In genomic region chr11:111833524-111833923, GRCh38 we compare ENCODE assay signal across 13 cellular contexts. TPM values are rescaled to one million over a fixed set of nuclear protein-coding genes. Genes with fewer than 3 reads are reported as not detected.
DNase-seq lines count a peak whose midpoint lies in the region; ATAC-seq and TF ChIP-seq lines count a peak whose summit lies in the region.
"Had no signal": no experiment of that assay in that cellular context is flagged by ENCODE, and none has a peak within 500 bp of the region (broad histone marks: within the 10 kb centered on the region; RNA-seq: fewer than 3 reads in every experiment).

No MANE protein-coding gene starts in this region.

- H4K5ac ChIP-seq in mesendoderm (ENCODE audit: low read length) = no peak overlapping the region

- H3K36me3 ChIP-seq in OCI-LY7 (ENCODE audit: insufficient read depth, low read length) = peaks cover 14% of the 10 kb centered on the region; the same call in 1 of the 2 replicates
- H3K36me3 ChIP-seq in trophoblast cell (ENCODE audit: control insufficient read depth in 1 of 2, insufficient read depth in 2 of 2, low read length in 2 of 2) = peaks cover 8% of the 10 kb centered on the region in 2 experiments
- H3K36me3 ChIP-seq in mesendoderm (ENCODE audit: control insufficient read depth, insufficient read depth, low read length) = no peaks in the 10 kb centered on the region

- H3K27ac ChIP-seq in OCI-LY7 (ENCODE audit: low read depth, low read length, poor library complexity, severe bottlenecking) (no peak overlapping the region), dorsolateral prefrontal cortex (peak overlapping the region in 21 of 59 donors; percentile 4 to 57 (median 33)), trophoblast cell (ENCODE audit: low read depth, low read length) (no peak overlapping the region), mesendoderm (ENCODE audit: low read depth, low read length) (no peak overlapping the region)
- H3K27ac ChIP-seq: PC-9 had no signal

- H2BK120ac ChIP-seq in trophoblast cell (ENCODE audit: insufficient read depth, low read length, poor library complexity) (no peak overlapping the region), mesendoderm (ENCODE audit: low read depth, low read length) (no peak overlapping the region)

- H4K20me1 ChIP-seq in OCI-LY7 (ENCODE audit: insufficient read depth, low read length) = no peaks in the 10 kb centered on the region

- H3K9me2 ChIP-seq in OCI-LY7 (ENCODE audit: insufficient read depth, low read length) = no peaks in the 10 kb centered on the region

- intact Hi-C loops in OCI-LY7 (cut with micrococcal nuclease; ENCODE audit: unreplicated experiment) = no loop called here
- intact Hi-C loops in dorsolateral prefrontal cortex (cut with DNase I) = loop anchor here in 1 of 2 donors (10.0 kb wide), 1 partner anchor 59 kb away; no protein-coding TSS in a partner anchor

- H3K9me3 ChIP-seq in OCI-LY7 (ENCODE audit: low read length) (no peaks in the 10 kb centered on the region), trophoblast cell (ENCODE audit: insufficient read depth, low read depth, low read length) (no peaks in the 10 kb centered on the region)

- no peak overlapping the region for H3K4me2 ChIP-seq in OCI-LY7 (ENCODE audit: low read length)
- no peak overlapping the region for H3K4me2 ChIP-seq in trophoblast cell (ENCODE audit: low read length)
- no peak overlapping the region for H3K4me2 ChIP-seq in mesendoderm (ENCODE audit: low read length)
- H3K4me2 ChIP-seq: PC-9 had no signal

- H3K4me3 ChIP-seq in OCI-LY7 (ENCODE audit: low read depth, low read length, poor library complexity, severe bottlenecking) (no peak overlapping the region), dorsolateral prefrontal cortex (no peak overlapping the region), trophoblast cell (ENCODE audit: low read depth, low read length) (no peak overlapping the region), mesendoderm (ENCODE audit: low read length) (no peak overlapping the region)
- H3K4me3 ChIP-seq: PC-9 had no signal

- WGBS in trophoblast cell (ENCODE audit: extremely low coverage, insufficient coverage, insufficient read length) = no CpG with 5 or more reads among the region's 4 CpGs
- no CpG with 5 or more reads among the region's 4 CpGs for WGBS in mesendoderm (ENCODE audit: extremely low coverage, insufficient coverage, low lambda C conversion rate)

- H2BK15ac ChIP-seq in mesendoderm (replicated peaks; ENCODE audit: low read depth) = no peak overlapping the region

- H3K4me1 ChIP-seq in OCI-LY7 (ENCODE audit: insufficient read depth, low read length, poor library complexity, severe bottlenecking) = no peaks in the 10 kb centered on the region
- no peaks in the 10 kb centered on the region for H3K4me1 ChIP-seq in trophoblast cell (ENCODE audit: control insufficient read depth in 1 of 2, insufficient read depth in 2 of 2, low read length in 2 of 2)
- no peaks in the 10 kb centered on the region for H3K4me1 ChIP-seq in mesendoderm (ENCODE audit: control insufficient read depth, low read depth, low read length)

- no peaks in the 10 kb centered on the region for H3K79me1 ChIP-seq in trophoblast cell (ENCODE audit: low read length)
- H3K79me1 ChIP-seq in mesendoderm (ENCODE audit: low read length) = no peaks in the 10 kb centered on the region

- TF ChIP-seq CTCF in OCI-LY7 (conservative IDR thresholded peaks at IDR 0.05; ENCODE audit: low read length) (0 out of 2 replicates have a peak, but pooled peaks have one; percentile 21), dorsolateral prefrontal cortex (IDR thresholded peaks at IDR 0.05 in 54 of 56, conservative IDR thresholded peaks at IDR 0.05 in 2 of 56; ENCODE audit: low read depth in 1 of 56, partially characterized antibody in 56 of 56) (peak in 31 of 56 donors; percentile 5 to 46 (median 26))

- no peak overlapping the region for H3K23ac ChIP-seq in trophoblast cell (ENCODE audit: low read length)
- no peak overlapping the region for H3K23ac ChIP-seq in mesendoderm (ENCODE audit: low read length)

- H4K8ac ChIP-seq in trophoblast cell (ENCODE audit: low read depth, low read length) (no peak overlapping the region), mesendoderm (ENCODE audit: low read depth, low read length) (no peak overlapping the region)

- H3K79me2 ChIP-seq in OCI-LY7 (ENCODE audit: insufficient read depth, low read depth, low read length) (no peaks in the 10 kb centered on the region), trophoblast cell (ENCODE audit: control insufficient read depth, insufficient read depth, low read length, poor library complexity) (no peaks in the 10 kb centered on the region), mesendoderm (ENCODE audit: control insufficient read depth, insufficient read depth, low read length) (no peaks in the 10 kb centered on the region)

- H3K56ac ChIP-seq in mesendoderm (ENCODE audit: low read length) = no peak overlapping the region

- CTCF ChIA-PET in OCI-LY7 (lab: Charles Lee; ENCODE audit: unreplicated experiment) = no interaction called here

- DNase-seq in NCI-H2029 (lab: John Stamatoyannopoulos, UW) (peak; percentile 7), NCI-H2029 treated with DMSO at 0.1 percent for 48 hours (lab: John Stamatoyannopoulos, UW) (no peak), OCI-LY7 (ENCODE audit: low spot score) (no peak), dorsolateral prefrontal cortex (no peak), trophoblast cell (peak; percentile 12 to 41), mesendoderm (no peak)
- DNase-seq: activated CD8-positive, alpha-beta memory T cell treated with anti-CD3 and anti-CD28 coated beads, Interleukin-2, amount 50 U/mL, for 4 hours; aorta; NCI-H146; PC-9; stimulated activated CD4-positive, alpha-beta T cell treated with anti-CD3 and anti-CD28 coated beads, Interleukin-15, amount 100 ng/mL, for 24 hours had no signal

- no peak overlapping the region for H3K4ac ChIP-seq in trophoblast cell (ENCODE audit: low read depth, low read length)
- H3K4ac ChIP-seq in mesendoderm (ENCODE audit: low read depth, low read length) = no peak overlapping the region

- H2AK5ac ChIP-seq in trophoblast cell (ENCODE audit: low read length) (no peak overlapping the region), mesendoderm (ENCODE audit: low read length) (no peak overlapping the region)

- H4K91ac ChIP-seq in trophoblast cell (ENCODE audit: low read depth, low read length) = no peak overlapping the region

- no peak overlapping the region for H3K14ac ChIP-seq in trophoblast cell (ENCODE audit: low read length)

- POLR2A ChIA-PET in OCI-LY7 (lab: Charles Lee) = interaction anchor here (1.2 to 1.6 kb wide), 5 partner anchors 10 to 220 kb away, joined by 3 to 7 read pairs (median 4); no protein-coding TSS in a partner anchor

- ATAC-seq in GM19035 (IDR thresholded peaks at IDR 0.05; ENCODE audit: unreplicated experiment) (no peak), GM18873 (IDR thresholded peaks at IDR 0.05; ENCODE audit: low FRiP score, unreplicated experiment) (no peak)

- no TSS peak for BruUV-seq in OCI-LY7 (replicated peaks; lab: Mats Ljungman, UMichigan)

- H2BK5ac ChIP-seq in trophoblast cell (ENCODE audit: low read depth, low read length, poor library complexity) = no peak overlapping the region
- H2BK5ac ChIP-seq in mesendoderm (ENCODE audit: low read length) = no peak overlapping the region

- H2BK12ac ChIP-seq in trophoblast cell (ENCODE audit: low read length) = no peak overlapping the region

- H2AFZ ChIP-seq in OCI-LY7 (ENCODE audit: low read length) = no peak overlapping the region
- no peak overlapping the region for H2AFZ ChIP-seq in trophoblast cell (ENCODE audit: insufficient read depth, low read length, poor library complexity)
- H2AFZ ChIP-seq: PC-9 had no signal

- H3K18ac ChIP-seq in trophoblast cell (ENCODE audit: low read length) (no peak overlapping the region), mesendoderm (ENCODE audit: low read length) (no peak overlapping the region)

- H3K9ac ChIP-seq in trophoblast cell (ENCODE audit: low read length) = no peak overlapping the region
- H3K9ac ChIP-seq in mesendoderm (ENCODE audit: low read length) = no peak overlapping the region

- H3K27me3 ChIP-seq in dorsolateral prefrontal cortex (no peaks in the 10 kb centered on the region), trophoblast cell (ENCODE audit: insufficient read depth, low read length) (no peaks in the 10 kb centered on the region), mesendoderm (ENCODE audit: insufficient read depth, low read length, poor library complexity) (no peaks in the 10 kb centered on the region)

- H4K12ac ChIP-seq in trophoblast cell (ENCODE audit: low read depth, low read length) = no peak overlapping the region

RNA-seq across cellular contexts. Expression of gene ALG9, which starts 37.9 kb away (rescaled TPM):
- total RNA-seq in OCI-LY7 (2014; rRNA removed; shearing (Covaris generic)) = 13.8 and 16.8 TPM in 2 replicates
- total RNA-seq in OCI-LY7 (2022) (21.6 and 23.0 TPM in 2 replicates), dorsolateral prefrontal cortex (10 to 100 TPM; 27.6 to 49.9 (median 37.3) TPM)
- polyA plus RNA-seq in trophoblast cell (2013) = 55.4 and 58.1 TPM in 2 replicates
- 36.5 TPM for polyA plus RNA-seq in mesendoderm (2013, experiment 1 of 2)
- 34.0 TPM for polyA plus RNA-seq in mesendoderm (2013, experiment 2 of 2)

RNA-seq across cellular contexts. Expression of gene FDXACB1, which starts 45.4 kb away (rescaled TPM):
- total RNA-seq in OCI-LY7 (2014; rRNA removed; shearing (Covaris generic)) = 4.2 and 6.2 TPM in 2 replicates
- total RNA-seq in OCI-LY7 (2022) = 5.3 and 5.8 TPM in 2 replicates
- total RNA-seq in dorsolateral prefrontal cortex = 1 to 10 TPM in 116 of 120 experiments, under 1 TPM in 4; 0.69 to 3.4 (median 1.9) TPM
- polyA plus RNA-seq in trophoblast cell (2013) = 1.2 and 1.4 TPM in 2 replicates
- polyA plus RNA-seq in mesendoderm (2013, experiment 1 of 2) = 1.6 TPM
- 1.6 TPM for polyA plus RNA-seq in mesendoderm (2013, experiment 2 of 2)

RNA-seq across cellular contexts. Expression of gene CFAP68, which starts 45.8 kb away (rescaled TPM):
- total RNA-seq in OCI-LY7 (2014; rRNA removed; shearing (Covaris generic)) = 14.8 and 17.3 TPM in 2 replicates
- total RNA-seq in OCI-LY7 (2022) (18.8 and 22.4 TPM in 2 replicates), dorsolateral prefrontal cortex (10 to 100 TPM in 114 of 120 experiments, 1 to 10 TPM in 6; 7.3 to 30.0 (median 16.4) TPM)
- polyA plus RNA-seq in trophoblast cell (2013) = 18.3 and 18.7 TPM in 2 replicates
- 22.5 TPM for polyA plus RNA-seq in mesendoderm (2013, experiment 1 of 2)
- polyA plus RNA-seq in mesendoderm (2013, experiment 2 of 2) = 24.1 TPM

Comparison
In these comparisons a context has a peak if more than half of its experiments do, and no peak if none do; other contexts are left out.
1. DNase-seq: peak in NCI-H2029 (single experiment) and trophoblast cell (2 of 2); none in NCI-H2029 treated with DMSO at 0.1 percent for 48 hours (single experiment), OCI-LY7 (single experiment), dorsolateral prefrontal cortex (0 of 10) and mesendoderm (single experiment).